8 cellular contexts compared by ENCODE assay signal in genomic region chr16:29809850-29810698, GRCh38. TPM values are rescaled to one million over a fixed set of nuclear protein-coding genes. Genes with fewer than 3 reads are reported as not detected.
DNase-seq lines count a peak whose midpoint lies in the region; ATAC-seq and TF ChIP-seq lines count a peak whose summit lies in the region.

No MANE protein-coding gene starts in this region.

- ATAC-seq in HG03457 (IDR thresholded peaks at IDR 0.05; ENCODE audit: unreplicated experiment), result no peak

- H3K4me3 ChIP-seq in esophagus (ENCODE audit: low read depth in 1 of 2, low read length in 2 of 2) (no peak overlapping the region), skeletal muscle tissue (ENCODE audit: low read length in 3 of 3) (no peak overlapping the region)

- H3K9me3 ChIP-seq in esophagus (ENCODE audit: control insufficient read depth in 2 of 2, insufficient read depth in 1 of 2, low read depth in 1 of 2, low read length in 1 of 2) (no peaks in the 10 kb centered on the region), skeletal muscle tissue (ENCODE audit: control insufficient read depth in 3 of 3, low read length in 3 of 3) (no peaks in the 10 kb centered on the region)

- DNase-seq in SIG-M5 treated with dmso at 0.1 percent for 504 hours (lab: John Stamatoyannopoulos, UW; ENCODE audit: unreplicated experiment) (peak; percentile 53), SIG-M5 (lab: John Stamatoyannopoulos, UW) (no peak), SKM-1 treated with dmso at 0.1 percent for 144 hours (lab: John Stamatoyannopoulos, UW; ENCODE audit: unreplicated experiment) (no peak), mesenteric fat pad (ENCODE audit: low spot score) (no peak)

- H3K27ac ChIP-seq in VCaP (peak overlapping the region; percentile 92), esophagus (ENCODE audit: low read depth in 2 of 2, low read length in 1 of 2) (peak overlapping the region; percentile 59 to 75), skeletal muscle tissue (ENCODE audit: low read depth, low read length) (peak overlapping the region; percentile 93)

- H3K4me1 ChIP-seq in esophagus (ENCODE audit: control insufficient read depth in 2 of 2, insufficient read depth in 2 of 2, low read length in 1 of 2) (peaks cover 8 to 40% of the 10 kb centered on the region in 2 donors), skeletal muscle tissue (ENCODE audit: control insufficient read depth in 3 of 3, insufficient read depth in 3 of 3, low read length in 3 of 3) (peaks cover 58 to 73% (median 70%) of the 10 kb centered on the region in 3 donors)

- H3K27me3 ChIP-seq in esophagus (ENCODE audit: control insufficient read depth in 1 of 2, insufficient read depth in 2 of 2, low read length in 2 of 2) (no peaks in the 10 kb centered on the region), skeletal muscle tissue (ENCODE audit: control insufficient read depth in 3 of 3, insufficient read depth in 3 of 3, low read length in 3 of 3) (no peaks in the 10 kb centered on the region)

- 49 to 52% methylated on average over 23 of the region's 23 CpGs for WGBS in esophagus, 2 donors

- H3K9ac ChIP-seq in skeletal muscle tissue (ENCODE audit: low read depth in 1 of 3, low read length in 3 of 3), result peak overlapping the region; percentile 51 to 89 (median 84)

- no peak for TF ChIP-seq CTCF in VCaP (conservative IDR thresholded peaks at IDR 0.05)

- peaks cover 4 to 15% of the 10 kb centered on the region in 2 donors for H3K36me3 ChIP-seq in esophagus (ENCODE audit: control insufficient read depth in 2 of 2, insufficient read depth in 2 of 2, low read length in 1 of 2)
- peaks cover 11 to 15% (median 14%) of the 10 kb centered on the region in 3 donors for H3K36me3 ChIP-seq in skeletal muscle tissue (ENCODE audit: control insufficient read depth in 3 of 3, insufficient read depth in 3 of 3, low read length in 3 of 3)

RNA-seq across cellular contexts. Expression of gene PRRT2, which starts 1.9 kb away (rescaled TPM):
- polyA plus RNA-seq in esophagus, result 1 to 10 TPM; 1.1 to 2.1 TPM
- total RNA-seq in skeletal muscle tissue, result 0.52 TPM
- 1.5 TPM for total RNA-seq in mesenteric fat pad

RNA-seq across cellular contexts. Expression of gene MAZ, which starts 3.7 kb away (rescaled TPM):
- polyA plus RNA-seq in esophagus, result 100 to 1,000 TPM in 1 of 2 donors, 10 to 100 TPM in 1; 95.9 to 111 TPM
- total RNA-seq in skeletal muscle tissue (141 TPM), mesenteric fat pad (135 TPM)

RNA-seq across cellular contexts. Expression of gene PAGR1, which starts 5.9 kb away (rescaled TPM):
- 10 to 100 TPM; 23.2 to 32.4 TPM for polyA plus RNA-seq in esophagus
- 8.9 TPM for total RNA-seq in skeletal muscle tissue
- total RNA-seq in mesenteric fat pad, result 11.1 TPM

RNA-seq across cellular contexts. Expression of gene MVP, which starts 10.2 kb away (rescaled TPM):
- 10 to 100 TPM; 63.3 to 69.4 TPM for polyA plus RNA-seq in esophagus
- total RNA-seq in skeletal muscle tissue, result 28.2 TPM
- 150 TPM for total RNA-seq in mesenteric fat pad

RNA-seq across cellular contexts. Expression of gene KIF22, which starts 19.5 kb away (rescaled TPM):
- polyA plus RNA-seq in esophagus, result 10 to 100 TPM; 43.3 to 57.9 TPM
- 33.4 TPM for total RNA-seq in skeletal muscle tissue
- total RNA-seq in mesenteric fat pad, result 4.8 TPM
